ENCODE assay signal across 17 cellular contexts in the genomic region with DNA sequence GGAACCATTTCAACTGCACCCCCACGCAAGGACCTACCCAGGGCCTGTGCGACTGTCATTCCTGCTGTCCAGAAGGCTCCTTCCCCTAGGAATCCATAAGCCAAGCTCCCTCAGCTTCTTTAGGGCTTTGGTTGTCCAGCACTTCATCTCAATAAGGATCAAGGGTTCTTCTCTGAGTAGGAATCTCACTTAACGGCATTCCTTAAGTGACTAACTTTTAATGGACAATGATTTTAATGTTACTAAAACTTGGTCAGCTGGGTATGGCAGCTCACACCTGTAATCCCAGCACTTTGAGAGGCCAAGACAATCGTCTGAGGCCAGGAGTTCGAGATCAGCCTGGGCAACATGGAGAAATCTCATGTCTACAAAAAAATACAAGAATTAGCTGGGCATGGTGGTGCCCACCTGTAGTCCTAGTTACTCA. TPM values are rescaled to one million over a fixed set of nuclear protein-coding genes. Genes with fewer than 3 reads are reported as not detected.
A peak's percentile ranks its signal among the peaks of the same experiment; 100 is the strongest.
DNase-seq lines count a peak whose midpoint lies in the region; ATAC-seq and TF ChIP-seq lines count a peak whose summit lies in the region.
"Had no signal": no experiment of that assay in that cellular context is flagged by ENCODE, and none has a peak within 500 bp of the region (broad histone marks: within the 10 kb centered on the region; RNA-seq: fewer than 3 reads in every experiment).

No MANE protein-coding gene starts in this region.

- H4K91ac ChIP-seq in trophoblast cell (ENCODE audit: low read depth, low read length), result no peak overlapping the region

- no peak overlapping the region for H2BK120ac ChIP-seq in trophoblast cell (ENCODE audit: insufficient read depth, low read length, poor library complexity)

- no peak overlapping the region for H4K12ac ChIP-seq in trophoblast cell (ENCODE audit: low read depth, low read length)

- no peaks in the 10 kb centered on the region for H3K9me3 ChIP-seq in CD8-positive, alpha-beta memory T cell (ENCODE audit: low read length)
- no peaks in the 10 kb centered on the region for H3K9me3 ChIP-seq in HCT116 (ENCODE audit: control insufficient read depth in 1 of 2, insufficient read depth in 1 of 2, low read depth in 1 of 2, low read length in 2 of 2)
- H3K9me3 ChIP-seq in esophagus squamous epithelium, result no peaks in the 10 kb centered on the region
- no peaks in the 10 kb centered on the region for H3K9me3 ChIP-seq in trophoblast cell (ENCODE audit: insufficient read depth, low read depth, low read length)
- H3K9me3 ChIP-seq: colonic mucosa, Peyer's patch, spleen, testis had no signal

- H3K18ac ChIP-seq in trophoblast cell (ENCODE audit: low read length), result no peak overlapping the region

- H3K9ac ChIP-seq in HCT116 (ENCODE audit: low read length) (no peak overlapping the region), trophoblast cell (ENCODE audit: low read length) (no peak overlapping the region)

- no TSS peak for BruUV-seq in HCT116 (replicated peaks; lab: Mats Ljungman, UMichigan)

- H3K79me2 ChIP-seq in HCT116 (ENCODE audit: insufficient read depth, low read length) (peaks cover 100% of the 10 kb centered on the region), trophoblast cell (ENCODE audit: control insufficient read depth, insufficient read depth, low read length, poor library complexity) (peaks cover 17% of the 10 kb centered on the region)

- H3K9me2 ChIP-seq in HCT116 (ENCODE audit: insufficient read depth), result no peaks in the 10 kb centered on the region

- peak overlapping the region in 6 of 8 donors; percentile 69 to 90 (median 82) for H3K27ac Mint-ChIP-seq in CD8-positive, alpha-beta memory T cell
- no peak overlapping the region for H3K27ac Mint-ChIP-seq in osteocyte (ENCODE audit: unreplicated experiment)

- H3K27ac ChIP-seq in CD8-positive, alpha-beta memory T cell (ENCODE audit: low read depth, low read length), result no peak overlapping the region
- no peak overlapping the region for H3K27ac ChIP-seq in HCT116 (ENCODE audit: low read depth, low read length)
- peak overlapping the region in 3 of 4 donors; percentile 20 to 65 (median 64) for H3K27ac ChIP-seq in esophagus squamous epithelium
- H3K27ac ChIP-seq in trophoblast cell (ENCODE audit: low read depth, low read length), result no peak overlapping the region
- H3K27ac ChIP-seq: colonic mucosa, Peyer's patch, testis had no signal

- CTCF ChIA-PET in CD8-positive, alpha-beta memory T cell (lab: Charles Lee), result interaction anchor here (1.0 to 2.1 kb wide), 7 partner anchors 10 to 121 kb away, joined by 4 to 9 read pairs (median 6); no protein-coding TSS in a partner anchor
- CTCF ChIA-PET in HCT116 (lab: Charles Lee), result interaction anchor here (1.7 kb wide), 1 partner anchor 14 kb away, joined by 5 read pairs; no protein-coding TSS in a partner anchor

- H3K36me3 ChIP-seq in CD8-positive, alpha-beta memory T cell (ENCODE audit: insufficient read depth, low read length), result peaks cover 23% of the 10 kb centered on the region
- H3K36me3 ChIP-seq in HCT116 (ENCODE audit: control insufficient read depth in 1 of 2, insufficient read depth in 2 of 2, low read length in 2 of 2), result peaks cover 11 to 40% of the 10 kb centered on the region in 2 experiments
- H3K36me3 ChIP-seq in esophagus squamous epithelium, result peaks cover 0 to 32% (median 4%) of the 10 kb centered on the region in 3 donors
- peaks cover 0 to 12% of the 10 kb centered on the region in 2 experiments for H3K36me3 ChIP-seq in trophoblast cell (ENCODE audit: control insufficient read depth in 1 of 2, insufficient read depth in 2 of 2, low read length in 2 of 2)

- no peak overlapping the region for H3K4me3 ChIP-seq in CD8-positive, alpha-beta memory T cell (ENCODE audit: low read length)
- H3K4me3 ChIP-seq in HCT116 (replicated peaks in 1 of 2; ENCODE audit: low read depth in 1 of 2, low read length in 2 of 2) (no peak overlapping the region), esophagus squamous epithelium (no peak overlapping the region), trophoblast cell (ENCODE audit: low read depth, low read length) (no peak overlapping the region)
- H3K4me3 ChIP-seq: colonic mucosa, Peyer's patch, spleen, testis had no signal

- H3K4me2 ChIP-seq in HCT116 (ENCODE audit: low read length) (0 out of 2 replicates have a peak overlapping the region, but pooled peaks have one; percentile 0), trophoblast cell (ENCODE audit: low read length) (no peak overlapping the region)

- peaks cover 30% of the 10 kb centered on the region for H3K4me1 ChIP-seq in CD8-positive, alpha-beta memory T cell (ENCODE audit: insufficient read depth, low read length)
- H3K4me1 ChIP-seq in HCT116 (ENCODE audit: control insufficient read depth in 1 of 2, insufficient read depth in 2 of 2, low read length in 2 of 2) (peaks cover 36 to 51% of the 10 kb centered on the region in 2 experiments), esophagus squamous epithelium (peaks cover 26 to 90% (median 39%) of the 10 kb centered on the region in 3 donors), trophoblast cell (ENCODE audit: control insufficient read depth in 1 of 2, insufficient read depth in 2 of 2, low read length in 2 of 2) (peaks cover 16 to 20% of the 10 kb centered on the region in 2 experiments)
- H3K4me1 ChIP-seq: colonic mucosa, testis had no signal

- H3K14ac ChIP-seq in trophoblast cell (ENCODE audit: low read length), result no peak overlapping the region

- H3K9me3 Mint-ChIP-seq in CD8-positive, alpha-beta memory T cell, result no peaks in the 10 kb centered on the region
- H3K9me3 Mint-ChIP-seq in osteocyte (ENCODE audit: unreplicated experiment), result no peaks in the 10 kb centered on the region

- intact Hi-C loops in HCT116 (cut with micrococcal nuclease) (no loop called here), esophagus squamous epithelium (cut with DNase I) (no loop called here)

- H3K36me3 Mint-ChIP-seq in CD8-positive, alpha-beta memory T cell, result peaks cover 3 to 66% (median 11%) of the 10 kb centered on the region in 3 donors
- H3K36me3 Mint-ChIP-seq in osteocyte (ENCODE audit: unreplicated experiment), result peaks cover 21% of the 10 kb centered on the region

- H2BK12ac ChIP-seq in trophoblast cell (ENCODE audit: low read length), result no peak overlapping the region

- no peaks in the 10 kb centered on the region for H3K27me3 Mint-ChIP-seq in CD8-positive, alpha-beta memory T cell
- H3K27me3 Mint-ChIP-seq in osteocyte (ENCODE audit: unreplicated experiment), result no peaks in the 10 kb centered on the region

- no peak overlapping the region for H2BK5ac ChIP-seq in trophoblast cell (ENCODE audit: low read depth, low read length, poor library complexity)

- no peak overlapping the region for H3K23ac ChIP-seq in trophoblast cell (ENCODE audit: low read length)

- peak overlapping the region; percentile 30 for H3K4ac ChIP-seq in trophoblast cell (ENCODE audit: low read depth, low read length)

- H2AK5ac ChIP-seq in trophoblast cell (ENCODE audit: low read length), result no peak overlapping the region

- TF ChIP-seq POLR2A in HCT116 (IDR thresholded peaks at IDR 0.05; ENCODE audit: borderline replicate concordance, extremely low read depth, insufficient read depth, insufficient read length), result no peak
- TF ChIP-seq POLR2A in esophagus squamous epithelium (IDR thresholded peaks at IDR 0.05), result no peak

- RAD21 ChIA-PET in HCT116 (lab: Charles Lee; ENCODE audit: low non-redundant PET in 1 of 2, low total read pairs in 2 of 2, uncharacterized antibody in 2 of 2, unreplicated experiment in 2 of 2), result interaction anchor here in 1 of 2 experiments (0.7 kb wide), 1 partner anchor 15 kb away, joined by 4 read pairs; no protein-coding TSS in a partner anchor

- no peak for DNase-seq in CD8-positive, alpha-beta memory T cell
- DNase-seq in HCT116 (ENCODE audit: low read depth, low spot score) (no peak), esophagus squamous epithelium (lab: John Stamatoyannopoulos, UW) (no peak), trophoblast cell (peak in 1 of 2 donors; percentile 82), NAMALWA (ENCODE audit: low spot score) (no peak), Kasumi-1 (lab: John Stamatoyannopoulos, UW) (no peak), GOT3 (lab: John Stamatoyannopoulos, UW) (no peak), osteocyte (ENCODE audit: extremely low spot score, unreplicated experiment) (no peak)
- DNase-seq: activated CD4-positive, alpha-beta T cell treated with anti-CD3 and anti-CD28 coated beads for 4 hours; activated naive CD4-positive, alpha-beta T cell treated with Interleukin-2 at 50 U/mL for 16 hours; colonic mucosa; NCI-H1436 treated with DMSO at 0.1 percent for 48 hours; NCI-H774; Peyer's patch; spleen; testis had no signal

- no peaks in the 10 kb centered on the region for H3K27me3 ChIP-seq in CD8-positive, alpha-beta memory T cell (ENCODE audit: insufficient read depth, low read length, poor library complexity, severe bottlenecking)
- H3K27me3 ChIP-seq in HCT116 (ENCODE audit: insufficient read depth, low read length), result no peaks in the 10 kb centered on the region
- no peaks in the 10 kb centered on the region for H3K27me3 ChIP-seq in esophagus squamous epithelium
- no peaks in the 10 kb centered on the region for H3K27me3 ChIP-seq in trophoblast cell (ENCODE audit: insufficient read depth, low read length)
- H3K27me3 ChIP-seq: colonic mucosa, Peyer's patch, spleen, testis had no signal

- TF ChIP-seq CTCF in HCT116 (IDR thresholded peaks at IDR 0.05 in 2 of 3, conservative IDR thresholded peaks at IDR 0.05 in 1 of 3; ENCODE audit: borderline replicate concordance in 1 of 3, insufficient read depth in 1 of 3, low read depth in 2 of 3, low read length in 2 of 3) (no peak), esophagus squamous epithelium (IDR thresholded peaks at IDR 0.05) (no peak), osteocyte (IDR thresholded peaks at IDR 0.05) (no peak)

- no peak for TF ChIP-seq RAD21 in HCT116 (IDR thresholded peaks at IDR 0.05; ENCODE audit: low read depth)

- H4K20me1 ChIP-seq in HCT116 (ENCODE audit: insufficient read depth), result peaks cover 17% of the 10 kb centered on the region; the same call in 1 of the 2 replicates

- POLR2A ChIA-PET in CD8-positive, alpha-beta memory T cell (lab: Charles Lee), result interaction anchor here (0.6 kb wide), 2 partner anchors 39 to 62 kb away, joined by 8 to 11 read pairs; no protein-coding TSS in a partner anchor
- POLR2A ChIA-PET in HCT116 (lab: Charles Lee), result interaction anchor here (1.3 kb wide), 1 partner anchor 73 kb away, joined by 4 read pairs; no protein-coding TSS in a partner anchor

- no peak overlapping the region for H4K8ac ChIP-seq in trophoblast cell (ENCODE audit: low read depth, low read length)

- 84 to 91% methylated on average over 5 of the region's 5 CpGs for WGBS in esophagus squamous epithelium, 2 donors
- no CpG with 5 or more reads among the region's 5 CpGs for WGBS in trophoblast cell (ENCODE audit: extremely low coverage, insufficient coverage, insufficient read length)

- ATAC-seq in HCT116, result no peak
- ATAC-seq: SK-N-SH treated with all-trans-retinoic acid at 6 μM for 48 hours had no signal

- H3K79me1 ChIP-seq in trophoblast cell (ENCODE audit: low read length), result peaks cover 5% of the 10 kb centered on the region

- H2AFZ ChIP-seq in HCT116 (ENCODE audit: low read depth, low read length, poor library complexity, severe bottlenecking) (no peak overlapping the region), trophoblast cell (ENCODE audit: insufficient read depth, low read length, poor library complexity) (no peak overlapping the region)

- peak overlapping the region in 3 of 7 donors; percentile 28 to 49 (median 49) for H3K4me3 Mint-ChIP-seq in CD8-positive, alpha-beta memory T cell
- H3K4me3 Mint-ChIP-seq in osteocyte (ENCODE audit: unreplicated experiment), result no peak overlapping the region

- peaks cover 56 to 77% (median 67%) of the 10 kb centered on the region in 3 donors for H3K4me1 Mint-ChIP-seq in CD8-positive, alpha-beta memory T cell
- H3K4me1 Mint-ChIP-seq in osteocyte (ENCODE audit: unreplicated experiment), result peaks cover 49% of the 10 kb centered on the region

RNA-seq across cellular contexts. Expression of gene UBE2V1, which starts 13.4 kb away (rescaled TPM):
- 100 to 1,000 TPM; 160 to 183 TPM for total RNA-seq in CD8-positive, alpha-beta memory T cell
- polyA plus RNA-seq in CD8-positive, alpha-beta memory T cell, result 176 TPM
- total RNA-seq in HCT116 (2021; ENCODE audit: unreplicated experiment) (114 TPM), esophagus squamous epithelium (10 to 100 TPM; 44.4 to 80.7 (median 63.4) TPM), osteocyte (102 and 106 TPM in 2 replicates)
- 69.3 and 94.4 TPM in 2 replicates for polyA plus RNA-seq in HCT116 (2012)
- polyA plus RNA-seq in trophoblast cell (2013), result 238 and 250 TPM in 2 replicates

RNA-seq across cellular contexts. Expression of gene PEDS1, which starts 53.9 kb away (rescaled TPM):
- total RNA-seq in CD8-positive, alpha-beta memory T cell, result 10 to 100 TPM; 20.2 to 23.6 TPM
- 26.9 TPM for polyA plus RNA-seq in CD8-positive, alpha-beta memory T cell
- total RNA-seq in HCT116 (2021; ENCODE audit: unreplicated experiment) (31.9 TPM), esophagus squamous epithelium (10 to 100 TPM; 32.8 to 54.0 (median 46.7) TPM), osteocyte (61.2 and 63.7 TPM in 2 replicates)
- polyA plus RNA-seq in HCT116 (2012), result 43.0 and 49.4 TPM in 2 replicates
- 132 and 134 TPM in 2 replicates for polyA plus RNA-seq in trophoblast cell (2013)

Comparison
In these comparisons a context has a peak if more than half of its experiments do, and no peak if none do; other contexts are left out.
1. H3K27ac ChIP-seq: peak in esophagus squamous epithelium (3 of 4); none in CD8-positive, alpha-beta memory T cell (single experiment), HCT116 (single experiment) and trophoblast cell (single experiment).